Comparison of ENCODE assay signal across 1 cellular context in genomic region chr17:2030779-2031163, GRCh38.
TF ChIP-seq lines count a peak whose summit lies in the region.

No MANE protein-coding gene starts in this region.

TF ChIP-seq in HepG2, 621 proteins besides CTCF, POLR2A, EP300 and RAD21 (continues in another document):
- TF ChIP-seq ZNF703 (CRISPR knock-in tag; IDR thresholded peaks at IDR 0.05; ENCODE audit: borderline replicate concordance) (no peak), CENPX (CRISPR knock-in tag; IDR thresholded peaks at IDR 0.05) (no peak), XRCC5 (optimal IDR thresholded peaks at IDR 0.05; ENCODE audit: low read length) (peak; percentile 51), TGIF2 (CRISPR knock-in tag; IDR thresholded peaks at IDR 0.05) (no peak), ZBTB8A (CRISPR knock-in tag; IDR thresholded peaks at IDR 0.05; ENCODE audit: borderline replicate concordance, low read depth) (no peak), ZNF609 (CRISPR knock-in tag; IDR thresholded peaks at IDR 0.05; ENCODE audit: borderline replicate concordance) (no peak), KMT2B (CRISPR knock-in tag; IDR thresholded peaks at IDR 0.05) (0 out of 2 replicates have a peak, but pooled peaks have one; percentile 3), ISL2 (CRISPR knock-in tag; IDR thresholded peaks at IDR 0.05) (no peak), ZBTB14 (CRISPR knock-in tag; IDR thresholded peaks at IDR 0.05) (no peak), MTERF4 (CRISPR knock-in tag; IDR thresholded peaks at IDR 0.05) (0 out of 2 replicates have a peak, but pooled peaks have one; percentile 58), ZNF546 (CRISPR knock-in tag; conservative IDR thresholded peaks at IDR 0.05) (no peak), SSRP1 (CRISPR knock-in tag; IDR thresholded peaks at IDR 0.05) (no peak), HOXA7 (CRISPR knock-in tag; IDR thresholded peaks at IDR 0.05) (no peak), ZFYVE20 (CRISPR knock-in tag; IDR thresholded peaks at IDR 0.05; ENCODE audit: borderline replicate concordance, low read depth) (no peak), ZNF607 (CRISPR knock-in tag; IDR thresholded peaks at IDR 0.05; ENCODE audit: borderline replicate concordance) (no peak), CHD2 (IDR thresholded peaks at IDR 0.05; ENCODE audit: low read depth, low read length) (no peak), ZNF331 (CRISPR knock-in tag; IDR thresholded peaks at IDR 0.05) (peak; percentile 16; the same call in 1 of the 2 replicates), PPARG (CRISPR knock-in tag; conservative IDR thresholded peaks at IDR 0.05) (0 out of 2 replicates have a peak, but pooled peaks have one; percentile 14), MXI1 (IDR thresholded peaks at IDR 0.05; ENCODE audit: borderline replicate concordance, low read depth, low read length) (no peak), ZNF577 (CRISPR knock-in tag; IDR thresholded peaks at IDR 0.05; ENCODE audit: borderline replicate concordance, low read depth) (no peak), SNRNP70 (IDR thresholded peaks at IDR 0.05; ENCODE audit: low read depth, low read length) (no peak), FLYWCH1 (CRISPR knock-in tag; IDR thresholded peaks at IDR 0.05) (no peak), HDAC6 (IDR thresholded peaks at IDR 0.05; ENCODE audit: low read depth, low read length) (no peak), MEIS1 (CRISPR knock-in tag; IDR thresholded peaks at IDR 0.05; ENCODE audit: borderline replicate concordance) (no peak), HNF4G (IDR thresholded peaks at IDR 0.05; ENCODE audit: borderline replicate concordance, low read depth, low read length) (no peak), HNF4G (CRISPR knock-in tag; IDR thresholded peaks at IDR 0.05; ENCODE audit: borderline replicate concordance, low read depth) (no peak), DNMT3B (CRISPR knock-in tag; conservative IDR thresholded peaks at IDR 0.05) (0 out of 2 replicates have a peak, but pooled peaks have one; percentile 29), ZNF33A (CRISPR knock-in tag; IDR thresholded peaks at IDR 0.05; ENCODE audit: borderline replicate concordance) (no peak), NFYC (CRISPR knock-in tag; IDR thresholded peaks at IDR 0.05) (peak; percentile 30; the same call in 1 of the 2 replicates), ETV6 (CRISPR knock-in tag; conservative IDR thresholded peaks at IDR 0.05) (0 out of 2 replicates have a peak, but pooled peaks have one; percentile 3), CREB1 (IDR thresholded peaks at IDR 0.05) (no peak), CREB1 (CRISPR knock-in tag; IDR thresholded peaks at IDR 0.05) (no peak), SMC3 (IDR thresholded peaks at IDR 0.05; ENCODE audit: low read length) (peak; percentile 51; the same call in 1 of the 2 replicates), ZNF709 (CRISPR knock-in tag; IDR thresholded peaks at IDR 0.05) (0 out of 2 replicates have a peak, but pooled peaks have one; percentile 11), STAG1 (CRISPR knock-in tag; IDR thresholded peaks at IDR 0.05) (peak; percentile 85), ZC3H4 (CRISPR knock-in tag; IDR thresholded peaks at IDR 0.05; ENCODE audit: borderline replicate concordance) (no peak), BHLHE40 (IDR thresholded peaks at IDR 0.05; ENCODE audit: low read length) (no peak), RFXAP (CRISPR knock-in tag; IDR thresholded peaks at IDR 0.05; ENCODE audit: borderline replicate concordance) (no peak), FOXK1 (CRISPR knock-in tag; IDR thresholded peaks at IDR 0.05; ENCODE audit: borderline replicate concordance, low read depth) (peak; percentile 26; the same call in 1 of the 2 replicates), JUNB (CRISPR knock-in tag; IDR thresholded peaks at IDR 0.05; ENCODE audit: borderline replicate concordance) (no peak), GPN1 (CRISPR knock-in tag; IDR thresholded peaks at IDR 0.05; ENCODE audit: borderline replicate concordance) (no peak), HES4 (CRISPR knock-in tag; IDR thresholded peaks at IDR 0.05; ENCODE audit: borderline replicate concordance) (no peak), ZNF34 (CRISPR knock-in tag; IDR thresholded peaks at IDR 0.05; ENCODE audit: borderline replicate concordance) (no peak), ETV5 (CRISPR knock-in tag; IDR thresholded peaks at IDR 0.05; ENCODE audit: borderline replicate concordance) (no peak), PLSCR1 (CRISPR knock-in tag; IDR thresholded peaks at IDR 0.05; ENCODE audit: borderline replicate concordance) (no peak), RFX1 (IDR thresholded peaks at IDR 0.05) (no peak), HMGXB4 (CRISPR knock-in tag; IDR thresholded peaks at IDR 0.05; ENCODE audit: borderline replicate concordance in 1 of 2, low read depth in 1 of 2) (peak in 1 of 2 experiments; percentile 56; a peak in 1 of 4 replicates)
- TF ChIP-seq, protein P1, sequence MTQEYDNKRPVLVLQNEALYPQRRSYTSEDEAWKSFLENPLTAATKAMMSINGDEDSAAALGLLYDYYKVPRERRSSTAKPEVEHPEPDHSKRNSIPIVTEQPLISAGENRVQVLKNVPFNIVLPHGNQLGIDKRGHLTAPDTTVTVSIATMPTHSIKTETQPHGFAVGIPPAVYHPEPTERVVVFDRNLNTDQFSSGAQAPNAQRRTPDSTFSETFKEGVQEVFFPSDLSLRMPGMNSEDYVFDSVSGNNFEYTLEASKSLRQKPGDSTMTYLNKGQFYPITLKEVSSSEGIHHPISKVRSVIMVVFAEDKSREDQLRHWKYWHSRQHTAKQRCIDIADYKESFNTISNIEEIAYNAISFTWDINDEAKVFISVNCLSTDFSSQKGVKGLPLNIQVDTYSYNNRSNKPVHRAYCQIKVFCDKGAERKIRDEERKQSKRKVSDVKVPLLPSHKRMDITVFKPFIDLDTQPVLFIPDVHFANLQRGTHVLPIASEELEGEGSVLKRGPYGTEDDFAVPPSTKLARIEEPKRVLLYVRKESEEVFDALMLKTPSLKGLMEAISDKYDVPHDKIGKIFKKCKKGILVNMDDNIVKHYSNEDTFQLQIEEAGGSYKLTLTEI (CRISPR knock-in tag; conservative IDR thresholded peaks at IDR 0.05) = no peak
- TF ChIP-seq, protein P2, sequence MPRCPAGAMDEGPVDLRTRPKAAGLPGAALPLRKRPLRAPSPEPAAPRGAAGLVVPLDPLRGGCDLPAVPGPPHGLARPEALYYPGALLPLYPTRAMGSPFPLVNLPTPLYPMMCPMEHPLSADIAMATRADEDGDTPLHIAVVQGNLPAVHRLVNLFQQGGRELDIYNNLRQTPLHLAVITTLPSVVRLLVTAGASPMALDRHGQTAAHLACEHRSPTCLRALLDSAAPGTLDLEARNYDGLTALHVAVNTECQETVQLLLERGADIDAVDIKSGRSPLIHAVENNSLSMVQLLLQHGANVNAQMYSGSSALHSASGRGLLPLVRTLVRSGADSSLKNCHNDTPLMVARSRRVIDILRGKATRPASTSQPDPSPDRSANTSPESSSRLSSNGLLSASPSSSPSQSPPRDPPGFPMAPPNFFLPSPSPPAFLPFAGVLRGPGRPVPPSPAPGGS (CRISPR knock-in tag; IDR thresholded peaks at IDR 0.05) = no peak
- TF ChIP-seq, protein P3, sequence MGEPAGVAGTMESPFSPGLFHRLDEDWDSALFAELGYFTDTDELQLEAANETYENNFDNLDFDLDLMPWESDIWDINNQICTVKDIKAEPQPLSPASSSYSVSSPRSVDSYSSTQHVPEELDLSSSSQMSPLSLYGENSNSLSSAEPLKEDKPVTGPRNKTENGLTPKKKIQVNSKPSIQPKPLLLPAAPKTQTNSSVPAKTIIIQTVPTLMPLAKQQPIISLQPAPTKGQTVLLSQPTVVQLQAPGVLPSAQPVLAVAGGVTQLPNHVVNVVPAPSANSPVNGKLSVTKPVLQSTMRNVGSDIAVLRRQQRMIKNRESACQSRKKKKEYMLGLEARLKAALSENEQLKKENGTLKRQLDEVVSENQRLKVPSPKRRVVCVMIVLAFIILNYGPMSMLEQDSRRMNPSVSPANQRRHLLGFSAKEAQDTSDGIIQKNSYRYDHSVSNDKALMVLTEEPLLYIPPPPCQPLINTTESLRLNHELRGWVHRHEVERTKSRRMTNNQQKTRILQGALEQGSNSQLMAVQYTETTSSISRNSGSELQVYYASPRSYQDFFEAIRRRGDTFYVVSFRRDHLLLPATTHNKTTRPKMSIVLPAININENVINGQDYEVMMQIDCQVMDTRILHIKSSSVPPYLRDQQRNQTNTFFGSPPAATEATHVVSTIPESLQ (CRISPR knock-in tag; conservative IDR thresholded peaks at IDR 0.05) = no peak
- TF ChIP-seq, protein P4, sequence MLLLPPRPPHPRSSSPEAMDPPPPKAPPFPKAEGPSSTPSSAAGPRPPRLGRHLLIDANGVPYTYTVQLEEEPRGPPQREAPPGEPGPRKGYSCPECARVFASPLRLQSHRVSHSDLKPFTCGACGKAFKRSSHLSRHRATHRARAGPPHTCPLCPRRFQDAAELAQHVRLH (CRISPR knock-in tag; IDR thresholded peaks at IDR 0.05; ENCODE audit: borderline replicate concordance, low read depth) = no peak
- TF ChIP-seq, protein P5, sequence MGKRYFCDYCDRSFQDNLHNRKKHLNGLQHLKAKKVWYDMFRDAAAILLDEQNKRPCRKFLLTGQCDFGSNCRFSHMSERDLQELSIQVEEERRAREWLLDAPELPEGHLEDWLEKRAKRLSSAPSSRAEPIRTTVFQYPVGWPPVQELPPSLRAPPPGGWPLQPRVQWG (CRISPR knock-in tag; IDR thresholded peaks at IDR 0.05; ENCODE audit: borderline replicate concordance, low read depth) = no peak
